Comparison of ENCODE assay signal across 7 cellular contexts in the genomic region with DNA sequence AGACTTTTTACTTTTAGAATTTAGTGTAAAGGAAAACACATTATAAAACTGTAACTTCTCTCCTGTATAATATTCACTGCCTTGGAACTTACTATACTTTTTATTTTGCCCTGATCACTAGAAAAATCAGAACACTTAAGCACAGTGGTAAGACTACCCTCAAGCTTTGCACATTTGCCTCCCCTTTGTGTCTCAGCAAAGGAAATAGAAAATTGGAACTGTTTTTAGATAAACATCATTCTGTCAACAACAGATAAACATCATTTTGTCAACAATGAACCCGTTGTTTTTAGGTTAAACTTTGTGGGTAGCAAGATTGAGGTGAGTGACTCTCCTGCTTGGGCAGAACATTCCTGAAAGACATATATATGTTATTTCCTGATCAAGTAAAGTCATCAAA.
A peak's percentile ranks its signal among the peaks of the same experiment; 100 is the strongest.
DNase-seq lines count a peak whose midpoint lies in the region; ATAC-seq and TF ChIP-seq lines count a peak whose summit lies in the region.
"Not testable (repeated sequence)": the region's sequence is repeated elsewhere in the genome, so short reads cannot be mapped to it uniquely, and the experiment has no call there.

No MANE protein-coding gene starts in this region.

- POLR2A ChIA-PET in CD8-positive, alpha-beta T cell (lab: Charles Lee); WTC11 (lab: Charles Lee): not testable (repeated sequence)

- peaks cover 19% of the 10 kb centered on the region for H3K36me3 Mint-ChIP-seq in CD8-positive, alpha-beta T cell
- not testable (repeated sequence) for H3K36me3 Mint-ChIP-seq in WTC11; activated naive CD8-positive, alpha-beta T cell; stimulated activated naive CD8-positive, alpha-beta T cell treated with anti-CD3 and anti-CD28 coated beads, Interleukin-15, Interleukin-2, amounts not matched to agents 100 ng/mL and 50 ng/mL, for 24 hours (ENCODE audit: low read depth)
- peaks cover 41% of the 10 kb centered on the region for H3K36me3 Mint-ChIP-seq in activated CD8-positive, alpha-beta memory T cell treated with anti-CD3 and anti-CD28 coated beads, Interleukin-2, amount 10 ng/mL, durations not matched to agents 7 days and 5 days
- peaks cover 78% of the 10 kb centered on the region for H3K36me3 Mint-ChIP-seq in effector memory CD8-positive, alpha-beta T cell (ENCODE audit: insufficient read depth)
- peaks cover 47% of the 10 kb centered on the region for H3K36me3 Mint-ChIP-seq in natural killer cell

- not testable (repeated sequence) for H3K4me1 ChIP-seq in CD8-positive, alpha-beta T cell (ENCODE audit: insufficient read depth, low read length)

- H3K27ac Mint-ChIP-seq in CD8-positive, alpha-beta T cell: peak overlapping the region; percentile 75
- H3K27ac Mint-ChIP-seq in WTC11 (peak overlapping the region; percentile 54; the same call in 1 of the 2 replicates), natural killer cell (peak overlapping the region; percentile 88 to 100)
- peak overlapping the region; percentile 77 for H3K27ac Mint-ChIP-seq in activated CD8-positive, alpha-beta memory T cell treated with anti-CD3 and anti-CD28 coated beads, Interleukin-2, amount 10 ng/mL, durations not matched to agents 7 days and 5 days
- H3K27ac Mint-ChIP-seq in activated naive CD8-positive, alpha-beta T cell: peak overlapping the region; percentile 10
- peak overlapping the region; percentile 75 to 82 for H3K27ac Mint-ChIP-seq in effector memory CD8-positive, alpha-beta T cell
- peak overlapping the region; percentile 40 for H3K27ac Mint-ChIP-seq in stimulated activated naive CD8-positive, alpha-beta T cell treated with anti-CD3 and anti-CD28 coated beads, Interleukin-15, Interleukin-2, amounts not matched to agents 100 ng/mL and 50 ng/mL, for 24 hours

- not testable (repeated sequence) for H3K27me3 ChIP-seq in CD8-positive, alpha-beta T cell (ENCODE audit: insufficient read depth, low read length)

- H3K27ac ChIP-seq in CD8-positive, alpha-beta T cell (ENCODE audit: low read depth, low read length): not testable (repeated sequence)

- not testable (repeated sequence) for H3K9me3 ChIP-seq in CD8-positive, alpha-beta T cell (ENCODE audit: low read length)

- ATAC-seq in CD8-positive, alpha-beta T cell; WTC11: not testable (repeated sequence)
- peak; percentile 18 for ATAC-seq in activated CD8-positive, alpha-beta memory T cell treated with anti-CD3 and anti-CD28 coated beads, Interleukin-2, amount 10 ng/mL, durations not matched to agents 7 days and 5 days
- ATAC-seq in effector memory CD8-positive, alpha-beta T cell (replicated peaks): peak; percentile 66
- peak; percentile 29 to 48 (median 37) for ATAC-seq in natural killer cell

- not testable (repeated sequence) for DNase-seq in CD8-positive, alpha-beta T cell; WTC11 (ENCODE audit: low spot score); activated CD8-positive, alpha-beta memory T cell treated with anti-CD3 and anti-CD28 coated beads, Interleukin-2, amount 10 ng/mL, durations not matched to agents 7 days and 5 days; effector memory CD8-positive, alpha-beta T cell; natural killer cell

- not testable (repeated sequence) for H3K4me3 ChIP-seq in CD8-positive, alpha-beta T cell (ENCODE audit: low read depth, low read length)

- peak overlapping the region; percentile 55 for H3K4me3 Mint-ChIP-seq in CD8-positive, alpha-beta T cell
- H3K4me3 Mint-ChIP-seq in WTC11; activated naive CD8-positive, alpha-beta T cell: not testable (repeated sequence)
- H3K4me3 Mint-ChIP-seq in activated CD8-positive, alpha-beta memory T cell treated with anti-CD3 and anti-CD28 coated beads, Interleukin-2, amount 10 ng/mL, durations not matched to agents 7 days and 5 days: peak overlapping the region; percentile 71
- H3K4me3 Mint-ChIP-seq in effector memory CD8-positive, alpha-beta T cell: peak overlapping the region; percentile 62 to 71
- H3K4me3 Mint-ChIP-seq in natural killer cell: peak overlapping the region; percentile 80
- peak overlapping the region; percentile 26 for H3K4me3 Mint-ChIP-seq in stimulated activated naive CD8-positive, alpha-beta T cell treated with anti-CD3 and anti-CD28 coated beads, Interleukin-15, Interleukin-2, amounts not matched to agents 100 ng/mL and 50 ng/mL, for 24 hours

- CTCF ChIA-PET in CD8-positive, alpha-beta T cell (lab: Charles Lee); activated CD8-positive, alpha-beta memory T cell treated with anti-CD3 and anti-CD28 coated beads, Interleukin-2, amount 10 ng/mL, durations not matched to agents 7 days and 5 days (lab: Charles Lee): not testable (repeated sequence)
- CTCF ChIA-PET in WTC11 (lab: Charles Lee): interaction anchor here (0.9 kb wide), 1 partner anchor 71 kb away, joined by 3 read pairs; no protein-coding TSS in a partner anchor

- not testable (repeated sequence) for H3K4me1 Mint-ChIP-seq in CD8-positive, alpha-beta T cell (ENCODE audit: low read depth); WTC11; activated CD8-positive, alpha-beta memory T cell treated with anti-CD3 and anti-CD28 coated beads, Interleukin-2, amount 10 ng/mL, durations not matched to agents 7 days and 5 days; activated naive CD8-positive, alpha-beta T cell (ENCODE audit: low read depth); effector memory CD8-positive, alpha-beta T cell (ENCODE audit: low read depth in 2 of 2)
- H3K4me1 Mint-ChIP-seq in natural killer cell: peaks cover 73 to 78% of the 10 kb centered on the region in 2 donors
- peaks cover 12% of the 10 kb centered on the region for H3K4me1 Mint-ChIP-seq in stimulated activated naive CD8-positive, alpha-beta T cell treated with anti-CD3 and anti-CD28 coated beads, Interleukin-15, Interleukin-2, amounts not matched to agents 100 ng/mL and 50 ng/mL, for 24 hours (ENCODE audit: low read depth)

- H3K9me3 Mint-ChIP-seq in CD8-positive, alpha-beta T cell; WTC11; activated CD8-positive, alpha-beta memory T cell treated with anti-CD3 and anti-CD28 coated beads, Interleukin-2, amount 10 ng/mL, durations not matched to agents 7 days and 5 days (ENCODE audit: low read depth); activated naive CD8-positive, alpha-beta T cell (ENCODE audit: low read depth); effector memory CD8-positive, alpha-beta T cell; natural killer cell; stimulated activated naive CD8-positive, alpha-beta T cell treated with anti-CD3 and anti-CD28 coated beads, Interleukin-15, Interleukin-2, amounts not matched to agents 100 ng/mL and 50 ng/mL, for 24 hours: not testable (repeated sequence)

- intact Hi-C loops in CD8-positive, alpha-beta T cell (cut with DNase I, micrococcal nuclease): loop anchor here in 1 of 2 experiments (5.0 kb wide), 1 partner anchor 38 kb away; no protein-coding TSS in a partner anchor
- intact Hi-C loops in natural killer cell (cut with micrococcal nuclease): loop anchor here (5.0 kb wide), 1 partner anchor 42 kb away; no protein-coding TSS in a partner anchor

- TF ChIP-seq CTCF in CD8-positive, alpha-beta T cell (IDR thresholded peaks at IDR 0.05); WTC11 (IDR thresholded peaks at IDR 0.05); natural killer cell (IDR thresholded peaks at IDR 0.05): not testable (repeated sequence)

- H3K27me3 Mint-ChIP-seq in CD8-positive, alpha-beta T cell (ENCODE audit: low read depth); WTC11 (ENCODE audit: low read depth); activated CD8-positive, alpha-beta memory T cell treated with anti-CD3 and anti-CD28 coated beads, Interleukin-2, amount 10 ng/mL, durations not matched to agents 7 days and 5 days; activated naive CD8-positive, alpha-beta T cell; effector memory CD8-positive, alpha-beta T cell; natural killer cell (ENCODE audit: low read depth in 2 of 2); stimulated activated naive CD8-positive, alpha-beta T cell treated with anti-CD3 and anti-CD28 coated beads, Interleukin-15, Interleukin-2, amounts not matched to agents 100 ng/mL and 50 ng/mL, for 24 hours: not testable (repeated sequence)

- H3K36me3 ChIP-seq in CD8-positive, alpha-beta T cell (ENCODE audit: insufficient read depth, low read length): not testable (repeated sequence)

Comparison
In these comparisons a context has a peak if more than half of its experiments do, and no peak if none do; other contexts are left out.
1. H3K27ac Mint-ChIP-seq: peak in every context shown above with its lines; median percentile 94 in natural killer cell; 78 in effector memory CD8-positive, alpha-beta T cell; 77 in activated CD8-positive, alpha-beta memory T cell treated with anti-CD3 and anti-CD28 coated beads, Interleukin-2, amount 10 ng/mL, durations not matched to agents 7 days and 5 days; 75 in CD8-positive, alpha-beta T cell; 54 in WTC11; 40 in stimulated activated naive CD8-positive, alpha-beta T cell treated with anti-CD3 and anti-CD28 coated beads, Interleukin-15, Interleukin-2, amounts not matched to agents 100 ng/mL and 50 ng/mL, for 24 hours; 10 in activated naive CD8-positive, alpha-beta T cell.